29 cellular contexts compared by ENCODE assay signal in genomic region chr6:110485461-110485860, GRCh38. TPM values are rescaled to one million over a fixed set of nuclear protein-coding genes. Genes with fewer than 3 reads are reported as not detected.
DNase-seq lines count a peak whose midpoint lies in the region; ATAC-seq and TF ChIP-seq lines count a peak whose summit lies in the region.
"Had no signal": no experiment of that assay in that cellular context is flagged by ENCODE, and none has a peak within 500 bp of the region (broad histone marks: within the 10 kb centered on the region; RNA-seq: fewer than 3 reads in every experiment).

No MANE protein-coding gene starts in this region.

- H3K14ac ChIP-seq in trophoblast cell (ENCODE audit: low read length), result no peak overlapping the region

- WGBS in endodermal cell (ENCODE audit: insufficient coverage in 1 of 2, insufficient read length in 1 of 2), 2 experiments, result 79 to 80% methylated on average over 4 of the region's 4 CpGs
- WGBS in trophoblast cell (ENCODE audit: extremely low coverage, insufficient coverage, insufficient read length), result no CpG with 5 or more reads among the region's 4 CpGs
- 46% methylated on average over 4 of the region's 4 CpGs for whole genome bisulfite sequencing in suprapubic skin

- no peak overlapping the region for H4K12ac ChIP-seq in trophoblast cell (ENCODE audit: low read depth, low read length)

- H3K27ac Mint-ChIP-seq in endodermal cell, result no peak overlapping the region
- H3K27ac Mint-ChIP-seq: activated CD8-positive, alpha-beta memory T cell treated with anti-CD3 and anti-CD28 coated beads, Interleukin-2, amount 10 ng/mL, durations not matched to agents 7 days and 5 days; activated naive CD4-positive, alpha-beta T cell treated with anti-CD3 and anti-CD28 coated beads for 36 hours; CD4-positive, alpha-beta memory T cell; effector memory CD8-positive, alpha-beta T cell; progenitor cell of endocrine pancreas; stimulated activated naive B cell treated with anti-CD40 and anti-IgM and Interleukin-4, amounts not matched to agents 10 μg/mL and 1 μg/mL and 100 μg/mL, for 72 hours; T-helper 2 cell treated with Interferon-gamma antibody and Interleukin-4, amounts not matched to agents 5 μg/mL and 100 μg/mL, for 36 hours had no signal

- H3K9me3 ChIP-seq in endodermal cell (ENCODE audit: control insufficient read depth, low read length) (peaks cover 14% of the 10 kb centered on the region), trophoblast cell (ENCODE audit: insufficient read depth, low read depth, low read length) (peaks cover 1% of the 10 kb centered on the region), suprapubic skin (no peaks in the 10 kb centered on the region)
- H3K9me3 ChIP-seq: gastrocnemius medialis, neutrophil had no signal

- H3K36me3 ChIP-seq in endodermal cell (ENCODE audit: control insufficient read depth, insufficient read depth, low read length), result no peaks in the 10 kb centered on the region
- H3K36me3 ChIP-seq in trophoblast cell (ENCODE audit: control insufficient read depth in 1 of 2, insufficient read depth in 2 of 2, low read length in 2 of 2), result no peaks in the 10 kb centered on the region
- H3K36me3 ChIP-seq in suprapubic skin, result no peaks in the 10 kb centered on the region
- H3K36me3 ChIP-seq: gastrocnemius medialis, neutrophil had no signal

- H3K4me3 ChIP-seq in NB4 (ENCODE audit: low read depth, low read length) (no peak overlapping the region), endodermal cell (ENCODE audit: low read length) (no peak overlapping the region), trophoblast cell (ENCODE audit: low read depth, low read length) (no peak overlapping the region), suprapubic skin (no peak overlapping the region)
- H3K4me3 ChIP-seq: gastrocnemius medialis had no signal

- peaks cover 3% of the 10 kb centered on the region for H3K9me3 Mint-ChIP-seq in endodermal cell
- H3K9me3 Mint-ChIP-seq: activated naive CD4-positive, alpha-beta T cell treated with anti-CD3 and anti-CD28 coated beads for 36 hours; effector memory CD8-positive, alpha-beta T cell had no signal

- no peak overlapping the region for H3K23ac ChIP-seq in trophoblast cell (ENCODE audit: low read length)

- H2BK5ac ChIP-seq in trophoblast cell (ENCODE audit: low read depth, low read length, poor library complexity), result no peak overlapping the region

- peak overlapping the region; percentile 63 for H2BK120ac ChIP-seq in trophoblast cell (ENCODE audit: insufficient read depth, low read length, poor library complexity)

- H4K8ac ChIP-seq in trophoblast cell (ENCODE audit: low read depth, low read length), result no peak overlapping the region

- no peaks in the 10 kb centered on the region for H3K27me3 ChIP-seq in endodermal cell (ENCODE audit: control insufficient read depth, insufficient read depth, low read length, poor library complexity, severe bottlenecking)
- no peaks in the 10 kb centered on the region for H3K27me3 ChIP-seq in trophoblast cell (ENCODE audit: insufficient read depth, low read length)
- H3K27me3 ChIP-seq in suprapubic skin, result no peaks in the 10 kb centered on the region
- H3K27me3 ChIP-seq: gastrocnemius medialis, neutrophil had no signal

- H3K79me2 ChIP-seq in trophoblast cell (ENCODE audit: control insufficient read depth, insufficient read depth, low read length, poor library complexity), result no peaks in the 10 kb centered on the region

- no peak overlapping the region for H2AK5ac ChIP-seq in trophoblast cell (ENCODE audit: low read length)

- TF ChIP-seq POLR2A in NB4 (IDR thresholded peaks at IDR 0.05; ENCODE audit: extremely low read depth, insufficient read length) (no peak), suprapubic skin (IDR thresholded peaks at IDR 0.05) (no peak)

- TF ChIP-seq EP300 in suprapubic skin (IDR thresholded peaks at IDR 0.05), result no peak

- H3K4me1 Mint-ChIP-seq in endodermal cell, result no peaks in the 10 kb centered on the region
- H3K4me1 Mint-ChIP-seq: activated CD8-positive, alpha-beta memory T cell treated with anti-CD3 and anti-CD28 coated beads, Interleukin-2, amount 10 ng/mL, durations not matched to agents 7 days and 5 days; CD4-positive, alpha-beta memory T cell; stimulated activated naive B cell treated with anti-CD40 and anti-IgM and Interleukin-4, amounts not matched to agents 10 μg/mL and 1 μg/mL and 100 μg/mL, for 72 hours had no signal

- H2BK12ac ChIP-seq in trophoblast cell (ENCODE audit: low read length), result peak overlapping the region; percentile 73

- H3K4me3 Mint-ChIP-seq in endodermal cell, result no peak overlapping the region
- H3K4me3 Mint-ChIP-seq: activated CD8-positive, alpha-beta memory T cell treated with anti-CD3 and anti-CD28 coated beads, Interleukin-2, amount 10 ng/mL, durations not matched to agents 7 days and 5 days; activated naive CD4-positive, alpha-beta T cell treated with anti-CD3 and anti-CD28 coated beads for 36 hours; CD4-positive, alpha-beta memory T cell; effector memory CD8-positive, alpha-beta T cell; stimulated activated naive B cell treated with anti-CD40 and anti-IgM and Interleukin-4, amounts not matched to agents 10 μg/mL and 1 μg/mL and 100 μg/mL, for 72 hours; T-helper 2 cell treated with Interferon-gamma antibody and Interleukin-4, amounts not matched to agents 5 μg/mL and 100 μg/mL, for 36 hours had no signal

- H3K27ac ChIP-seq in endodermal cell (ENCODE audit: low read depth, low read length), result no peak overlapping the region
- no peak overlapping the region for H3K27ac ChIP-seq in trophoblast cell (ENCODE audit: low read depth, low read length)
- no peak overlapping the region for H3K27ac ChIP-seq in suprapubic skin
- H3K27ac ChIP-seq: 22Rv1, gastrocnemius medialis had no signal

- no peak overlapping the region for H3K4ac ChIP-seq in trophoblast cell (ENCODE audit: low read depth, low read length)

- no peak overlapping the region for H3K18ac ChIP-seq in trophoblast cell (ENCODE audit: low read length)

- peaks cover 2% of the 10 kb centered on the region for H3K79me1 ChIP-seq in trophoblast cell (ENCODE audit: low read length)

- H3K9ac ChIP-seq in endodermal cell (ENCODE audit: extremely low read depth, low read length, poor library complexity, severe bottlenecking), result no peak overlapping the region
- H3K9ac ChIP-seq in trophoblast cell (ENCODE audit: low read length), result no peak overlapping the region

- H4K91ac ChIP-seq in trophoblast cell (ENCODE audit: low read depth, low read length), result peak overlapping the region; percentile 13

- ATAC-seq in HG03439 (IDR thresholded peaks at IDR 0.05; ENCODE audit: unreplicated experiment) (no peak), esophagus mucosa (no peak)
- ATAC-seq: activated CD8-positive, alpha-beta memory T cell treated with anti-CD3 and anti-CD28 coated beads, Interleukin-2, amount 10 ng/mL, durations not matched to agents 7 days and 5 days; effector memory CD8-positive, alpha-beta T cell; gastrocnemius medialis; sciatic nerve; SK-N-SH treated with all-trans-retinoic acid at 6 μM for 48 hours; stimulated activated naive B cell treated with anti-CD40 and anti-IgM and Interleukin-4, amounts not matched to agents 10 μg/mL and 1 μg/mL and 100 μg/mL, for 72 hours had no signal

- H3K27me3 Mint-ChIP-seq in endodermal cell (ENCODE audit: insufficient read depth), result peaks cover 2% of the 10 kb centered on the region
- H3K27me3 Mint-ChIP-seq: progenitor cell of endocrine pancreas had no signal

- H3K4me2 ChIP-seq in trophoblast cell (ENCODE audit: low read length), result no peak overlapping the region

- no peak overlapping the region for H2AFZ ChIP-seq in trophoblast cell (ENCODE audit: insufficient read depth, low read length, poor library complexity)

- no peaks in the 10 kb centered on the region for H3K4me1 ChIP-seq in endodermal cell (ENCODE audit: control insufficient read depth, insufficient read depth, low read length)
- peaks cover 0 to 2% of the 10 kb centered on the region in 2 experiments for H3K4me1 ChIP-seq in trophoblast cell (ENCODE audit: control insufficient read depth in 1 of 2, insufficient read depth in 2 of 2, low read length in 2 of 2)
- H3K4me1 ChIP-seq in suprapubic skin, result no peaks in the 10 kb centered on the region
- H3K4me1 ChIP-seq: gastrocnemius medialis had no signal

- H3K36me3 Mint-ChIP-seq in endodermal cell (ENCODE audit: low read depth), result no peaks in the 10 kb centered on the region
- H3K36me3 Mint-ChIP-seq: activated CD8-positive, alpha-beta memory T cell treated with anti-CD3 and anti-CD28 coated beads, Interleukin-2, amount 10 ng/mL, durations not matched to agents 7 days and 5 days; CD4-positive, alpha-beta memory T cell; stimulated activated naive B cell treated with anti-CD40 and anti-IgM and Interleukin-4, amounts not matched to agents 10 μg/mL and 1 μg/mL and 100 μg/mL, for 72 hours had no signal

- TF ChIP-seq CTCF in NB4 (IDR thresholded peaks at IDR 0.05; ENCODE audit: low read depth, low read length) (no peak), endodermal cell (conservative IDR thresholded peaks at IDR 0.05) (no peak), suprapubic skin (IDR thresholded peaks at IDR 0.05) (no peak)

- DNase-seq in SIG-M5 treated with dmso at 0.1 percent for 504 hours (lab: John Stamatoyannopoulos, UW; ENCODE audit: unreplicated experiment), result peak; percentile 34
- DNase-seq in SIG-M5 (lab: John Stamatoyannopoulos, UW), result no peak
- DNase-seq in NB4 (ENCODE audit: low read depth), result peak; percentile 72
- DNase-seq in endodermal cell, result peak; percentile 32
- no peak for DNase-seq in trophoblast cell
- DNase-seq in suprapubic skin (ENCODE audit: low spot score in 2 of 2), result no peak
- DNase-seq: activated CD4-positive, alpha-beta T cell treated with anti-CD3 and anti-CD28 coated beads, Interleukin-2, amount 50 U/mL, for 1 hour; activated naive CD4-positive, alpha-beta T cell treated with anti-CD3 and anti-CD28 coated beads for 36 hours; activated T-cell treated with anti-CD3 and anti-CD28 coated beads, Interleukin-2, amount 50 U/mL, for 48 hours; amniotic stem cell; CD4-positive, alpha-beta memory T cell; effector memory CD8-positive, alpha-beta T cell; gastrocnemius medialis; GOT3; mesenchymal stem cell; MM.1S; NCI-H446 treated with DMSO at 0.1 percent for 48 hours; NCI-H82; stimulated activated naive B cell treated with anti-CD40 and anti-IgM and Interleukin-4, amounts not matched to agents 10 μg/mL and 1 μg/mL and 100 μg/mL, for 72 hours had no signal

RNA-seq across cellular contexts. Expression of gene SLC22A16, which starts 9.0 kb away (rescaled TPM):
- total RNA-seq in endodermal cell (not detected), suprapubic skin (not detected), esophagus mucosa (not detected)
- polyA plus RNA-seq in endodermal cell (2013, experiment 1 of 2), result not detected
- not detected for polyA plus RNA-seq in endodermal cell (2013, experiment 2 of 2)
- polyA plus RNA-seq in trophoblast cell (2013), result 0.22 and 0.36 TPM in 2 replicates
- total RNA-seq: activated CD8-positive, alpha-beta memory T cell treated with anti-CD3 and anti-CD28 coated beads, Interleukin-2, amount 10 ng/mL, durations not matched to agents 7 days and 5 days; activated naive CD4-positive, alpha-beta T cell treated with anti-CD3 and anti-CD28 coated beads for 36 hours; CD4-positive, alpha-beta memory T cell; gastrocnemius medialis; progenitor cell of endocrine pancreas had no signal
- polyA plus RNA-seq: CD4-positive, alpha-beta memory T cell; esophagus had no signal

Comparison
In these comparisons a context has a peak if more than half of its experiments do, and no peak if none do; other contexts are left out.
1. DNase-seq: peak in SIG-M5 treated with dmso at 0.1 percent for 504 hours (single experiment), NB4 (single experiment) and endodermal cell (single experiment); none in SIG-M5 (single experiment), trophoblast cell (0 of 2) and suprapubic skin (0 of 2).